In the genomic region with DNA sequence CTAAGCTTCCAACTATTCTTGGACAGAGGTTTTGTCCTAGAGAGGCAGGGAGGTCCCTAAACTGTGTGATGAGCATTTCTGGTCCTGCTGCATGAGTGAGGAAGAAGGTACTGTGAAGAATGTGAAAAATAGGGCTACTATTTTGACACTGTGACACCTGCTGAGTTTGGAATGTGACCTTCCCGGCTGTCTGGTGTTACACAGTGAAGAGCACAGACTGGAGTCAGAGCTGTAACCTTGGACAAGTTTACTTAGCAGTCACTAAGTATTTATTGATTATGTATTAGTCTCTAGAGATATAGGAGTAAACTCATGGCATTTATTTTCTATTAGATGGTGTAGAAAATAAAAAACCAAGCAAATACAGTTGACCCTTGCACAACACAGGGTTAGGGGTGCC, we compare ENCODE assay signal across 21 cellular contexts. TPM values are rescaled to one million over a fixed set of nuclear protein-coding genes. Genes with fewer than 3 reads are reported as not detected.
DNase-seq lines count a peak whose midpoint lies in the region; ATAC-seq, FAIRE-seq and TF ChIP-seq lines count a peak whose summit lies in the region.
"Had no signal": no experiment of that assay in that cellular context is flagged by ENCODE, and none has a peak within 500 bp of the region (broad histone marks: within the 10 kb centered on the region; RNA-seq: fewer than 3 reads in every experiment).

No MANE protein-coding gene starts in this region.

- no peak for TF ChIP-seq CTCF in mammary epithelial cell (conservative IDR thresholded peaks at IDR 0.05 in 1 of 2, IDR thresholded peaks at IDR 0.05 in 1 of 2; ENCODE audit: extremely low read depth in 1 of 2, insufficient read depth in 1 of 2, low read depth in 1 of 2, low read length in 2 of 2)
- TF ChIP-seq CTCF in body of pancreas (IDR thresholded peaks at IDR 0.05) = no peak
- TF ChIP-seq CTCF in HepG2 (CRISPR knock-in tag; IDR thresholded peaks at IDR 0.05) = no peak

- H3K27ac ChIP-seq in mammary epithelial cell (ENCODE audit: insufficient read depth, low read depth, low read length) = no peak overlapping the region
- peak overlapping the region in 2 of 4 donors; percentile 18 to 50 for H3K27ac ChIP-seq in body of pancreas
- no peak overlapping the region for H3K27ac ChIP-seq in HepG2 (ENCODE audit: extremely low read length, insufficient read depth, low read length)
- H3K27ac ChIP-seq in SJCRH30 = no peak overlapping the region

- H3K4me1 ChIP-seq in mammary epithelial cell (ENCODE audit: insufficient read depth, low read length) (peaks cover 10% of the 10 kb centered on the region), body of pancreas (peaks cover 22% of the 10 kb centered on the region), HepG2 (ENCODE audit: insufficient read depth, low read length) (peaks cover 10% of the 10 kb centered on the region; the same call in 1 of the 2 replicates), SJCRH30 (peaks cover 7% of the 10 kb centered on the region)
- H3K4me1 ChIP-seq: BE2C had no signal

- dilution Hi-C loops in mammary epithelial cell (cut with HindIII; ENCODE audit: low sequenced_read_pairs) = loop anchor here (5.0 kb wide), 3 partner anchors 65 to 175 kb away; a partner anchor contains a TSS

- intact Hi-C loops in mammary epithelial cell (cut with micrococcal nuclease) = no loop called here
- intact Hi-C loops in body of pancreas (cut with DNase I) = no loop called here
- intact Hi-C loops in HepG2 (cut with micrococcal nuclease; ENCODE audit: unreplicated experiment) = no loop called here

- WGBS in mammary epithelial cell (ENCODE audit: low coverage, missing lambda C conversion rate) = 47% methylated on average over 1 of the region's 1 CpG
- 10 to 14% methylated on average over 1 of the region's 1 CpG for WGBS in body of pancreas, 2 donors
- 0% methylated on average over 1 of the region's 1 CpG for WGBS in HepG2 (ENCODE audit: low lambda C conversion rate)

- H3K9ac ChIP-seq in mammary epithelial cell (ENCODE audit: insufficient read depth, low read length) (no peak overlapping the region), HepG2 (ENCODE audit: insufficient read depth, low read depth, low read length) (no peak overlapping the region)

- TF ChIP-seq POLR2A in body of pancreas (IDR thresholded peaks at IDR 0.05) (no peak), HepG2 (IDR thresholded peaks at IDR 0.05; ENCODE audit: insufficient read depth in 1 of 2, low read depth in 2 of 2, low read length in 2 of 2) (no peak)

- no peaks in the 10 kb centered on the region for H3K36me3 ChIP-seq in mammary epithelial cell (ENCODE audit: insufficient read depth, low read length)
- H3K36me3 ChIP-seq in body of pancreas (replicated peaks in 1 of 2; ENCODE audit: insufficient read depth in 1 of 2, low read depth in 2 of 2) = no peaks in the 10 kb centered on the region
- no peaks in the 10 kb centered on the region for H3K36me3 ChIP-seq in HepG2 (replicated peaks in 1 of 2; ENCODE audit: control insufficient read depth in 1 of 2, insufficient read depth in 2 of 2, low read length in 2 of 2)
- no peaks in the 10 kb centered on the region for H3K36me3 ChIP-seq in SJCRH30
- H3K36me3 ChIP-seq: BE2C had no signal

- TF ChIP-seq EP300 in HepG2 (IDR thresholded peaks at IDR 0.05; ENCODE audit: low read depth in 2 of 2, low read length in 2 of 2) (no peak), HepG2 (CRISPR knock-in tag; IDR thresholded peaks at IDR 0.05; ENCODE audit: borderline replicate concordance) (no peak; the same call in 1 of the 2 replicates)

- no peak for TF ChIP-seq RAD21 in HepG2 (CRISPR knock-in tag; IDR thresholded peaks at IDR 0.05)

- H3K27me3 ChIP-seq in mammary epithelial cell (ENCODE audit: insufficient read depth, low read length) = no peaks in the 10 kb centered on the region
- no peaks in the 10 kb centered on the region for H3K27me3 ChIP-seq in body of pancreas
- H3K27me3 ChIP-seq in HepG2 (ENCODE audit: control insufficient read depth in 1 of 2, insufficient read depth in 2 of 2, low read length in 2 of 2) = peaks cover 12 to 61% of the 10 kb centered on the region in 2 experiments
- H3K27me3 ChIP-seq in SJCRH30 = no peaks in the 10 kb centered on the region
- H3K27me3 ChIP-seq: BE2C, dorsolateral prefrontal cortex had no signal

- no peak overlapping the region for H2AFZ ChIP-seq in mammary epithelial cell (ENCODE audit: low read depth, low read length)
- no peak overlapping the region for H2AFZ ChIP-seq in HepG2 (ENCODE audit: low read length)

- CTCF ChIA-PET in mammary epithelial cell (lab: Charles Lee; ENCODE audit: low non-redundant PET) (no interaction called here), HepG2 (lab: Yijun Ruan, JAX; ENCODE audit: low intra/inter-chr PET ratio, low total read pairs) (no interaction called here)

- peak; percentile 68 for ATAC-seq in body of pancreas
- ATAC-seq in HepG2 = peak; percentile 90

- DNase-seq in T47D (ENCODE audit: low read depth in 1 of 2, low spot score in 1 of 2) (peak; percentile 47 to 78), mammary epithelial cell (no peak), body of pancreas (peak in 1 of 4 donors; percentile 19), HepG2 (ENCODE audit: low spot score) (peak; percentile 62), SJCRH30 (no peak), COR-L47 (lab: John Stamatoyannopoulos, UW) (no peak), putamen (ENCODE audit: low spot score) (no peak)
- DNase-seq in stimulated activated CD4-positive, alpha-beta T cell treated with anti-CD3 and anti-CD28 coated beads, Interleukin-15, amount 100 ng/mL, for 24 hours = no peak
- DNase-seq: activated effector memory CD4-positive, alpha-beta T cell treated with Interleukin-2 at 50 U/mL for 16 hours; activated naive CD8-positive, alpha-beta T cell treated with anti-CD3 and anti-CD28 coated beads, Interleukin-2, amount 50 U/mL, for 24 hours; DMS79 treated with DMSO at 0.1 percent for 48 hours; KG1; MM.1S; NCI-H1417 treated with DMSO at 0.1 percent for 48 hours; NCI-H2171; NCI-H524; SHP77 treated with DMSO at 0.1 percent for 48 hours had no signal

- H3K4me2 ChIP-seq in mammary epithelial cell (ENCODE audit: insufficient read depth, low read depth, low read length) = no peak overlapping the region
- H3K4me2 ChIP-seq in HepG2 (ENCODE audit: low read depth, low read length) = no peak overlapping the region

- H3K79me2 ChIP-seq in mammary epithelial cell (ENCODE audit: insufficient read depth, low read length) (no peaks in the 10 kb centered on the region), HepG2 (ENCODE audit: insufficient read depth, low read length) (no peaks in the 10 kb centered on the region)

- POLR2A ChIA-PET in HepG2 (lab: Yijun Ruan, JAX) = no interaction called here

- H3K9me3 ChIP-seq in mammary epithelial cell (replicated peaks; ENCODE audit: insufficient read depth, low read length) (no peaks in the 10 kb centered on the region), body of pancreas (no peaks in the 10 kb centered on the region), HepG2 (ENCODE audit: low read length) (no peaks in the 10 kb centered on the region), SJCRH30 (replicated peaks) (no peaks in the 10 kb centered on the region)
- H3K9me3 ChIP-seq: BE2C had no signal

- in situ Hi-C loops in T47D (cut with HindIII; ENCODE audit: low pct_unique_long_range_greater_than_20kb, low sequenced_read_pairs) (no loop called here), mammary epithelial cell (cut with MboI; ENCODE audit: low sequenced_read_pairs in 2 of 2) (no loop called here), HepG2 (cut with HindIII; ENCODE audit: extremely low pct_ligation_motif_present, low pct_unique_long_range_greater_than_20kb) (no loop called here)

- BruUV-seq in mammary epithelial cell (replicated peaks; lab: Mats Ljungman, UMichigan) (no TSS peak), HepG2 (replicated peaks; lab: Mats Ljungman, UMichigan) (no TSS peak)

- no peak overlapping the region for H3K4me3 ChIP-seq in mammary epithelial cell (replicated peaks in 1 of 3; ENCODE audit: insufficient read depth in 1 of 3, low read depth in 2 of 3, low read length in 3 of 3)
- H3K4me3 ChIP-seq in body of pancreas = no peak overlapping the region
- H3K4me3 ChIP-seq in HepG2 (replicated peaks in 1 of 3; ENCODE audit: insufficient read depth in 1 of 3, low read depth in 2 of 3, low read length in 3 of 3) = no peak overlapping the region
- H3K4me3 ChIP-seq in SJCRH30 = no peak overlapping the region
- H3K4me3 ChIP-seq: dorsolateral prefrontal cortex had no signal

- H4K20me1 ChIP-seq in mammary epithelial cell (ENCODE audit: insufficient read depth, low read length) (no peaks in the 10 kb centered on the region), HepG2 (ENCODE audit: insufficient read depth, low read length) (0 out of 2 replicates have a peak, but pooled peaks cover 4% of the 10 kb centered on the region)

- peak; percentile 60 for FAIRE-seq in HepG2 (lab: Jason Lieb, UNC)
- FAIRE-seq: A204.1 had no signal

TF ChIP-seq in HepG2, 621 proteins besides CTCF, POLR2A, EP300 and RAD21 (continues in another document):
- TF ChIP-seq GABPB1 (CRISPR knock-in tag; IDR thresholded peaks at IDR 0.05) = no peak

RNA-seq across cellular contexts. Expression of a gene that starts 12.3 kb away (rescaled TPM):
- total RNA-seq in mammary epithelial cell (1 to 10 TPM in 1 of 2 donors, under 1 TPM in 1; 0.50 to 3.1 TPM), body of pancreas (10 to 100 TPM in 1 of 2 donors, 1 to 10 TPM in 1; 9.1 to 12.5 TPM), HepG2 (2016; rRNA removed; fragmentation: Illumina TruSeq; extraction: Trizol) (not detected in 2 replicates)
- polyA plus RNA-seq in mammary epithelial cell (1.6 TPM), HepG2 (2011; rRNA removed) (not detected in 2 replicates)
- polyA minus RNA-seq in mammary epithelial cell = 4.2 TPM
- not detected in 2 replicates for total RNA-seq in HepG2 (2016; cell fraction: cytosol; rRNA removed; fragmentation: Illumina TruSeq; extraction: Trizol; ENCODE audit: low read depth)
- not detected in 2 replicates for total RNA-seq in HepG2 (2016; cell fraction: insoluble cytoplasmic fraction; rRNA removed; fragmentation: Illumina TruSeq; extraction: Trizol)
- total RNA-seq in HepG2 (2016; cell fraction: membrane; rRNA removed; fragmentation: Illumina TruSeq; extraction: Trizol) = not detected in 2 replicates
- total RNA-seq in HepG2 (2016; cell fraction: nucleus; rRNA removed; fragmentation: Illumina TruSeq; extraction: Trizol) = not detected in 2 replicates
- polyA plus RNA-seq in HepG2 (2011; cell fraction: cytosol; rRNA removed) = 0.01 TPM in 2 replicates
- 0.05 and 0.07 TPM in 2 replicates for polyA plus RNA-seq in HepG2 (2011; cell fraction: nucleus; rRNA removed)
- polyA plus RNA-seq in HepG2 (2012) = 0.11 TPM in 1 of 2 replicates, not detected in the other
- polyA plus RNA-seq in HepG2 (2016; cell fraction: cytosol; fragmentation: Illumina TruSeq; extraction: Trizol; ENCODE audit: low read depth) = not detected in 2 replicates
- not detected in 2 replicates for polyA plus RNA-seq in HepG2 (2016; cell fraction: insoluble cytoplasmic fraction; fragmentation: Illumina TruSeq; extraction: Trizol; ENCODE audit: low read depth)
- polyA plus RNA-seq in HepG2 (2016; cell fraction: membrane; fragmentation: Illumina TruSeq; extraction: Trizol; ENCODE audit: low read depth) = not detected in 2 replicates
- polyA plus RNA-seq in HepG2 (2016; cell fraction: nucleus; fragmentation: Illumina TruSeq; extraction: Trizol; ENCODE audit: insufficient read depth, low read depth) = not detected in 2 replicates
- not detected in 2 replicates for polyA minus RNA-seq in HepG2 (2011; rRNA and poly(A)+ RNA removed; ENCODE audit: low replicate concordance)
- not detected in 2 replicates for polyA minus RNA-seq in HepG2 (2011; cell fraction: cytosol; rRNA and poly(A)+ RNA removed)
- not detected in 2 replicates for polyA minus RNA-seq in HepG2 (2011; cell fraction: nucleus; rRNA and poly(A)+ RNA removed)
- total RNA-seq in SJCRH30 (2014; rRNA removed; shearing (Covaris generic)) = 0.35 and 0.93 TPM in 2 replicates
- total RNA-seq: glomerular endothelial cell had no signal

Comparison
In these comparisons a context has a peak if more than half of its experiments do, and no peak if none do; other contexts are left out.
1. DNase-seq: peak in T47D (2 of 2) and HepG2 (single experiment); none in mammary epithelial cell (single experiment), SJCRH30 (0 of 2), COR-L47 (single experiment), stimulated activated CD4-positive, alpha-beta T cell treated with anti-CD3 and anti-CD28 coated beads, Interleukin-15, amount 100 ng/mL, for 24 hours (single experiment) and putamen (single experiment).